8 cellular contexts compared by ENCODE assay signal in genomic region chr1:200620273-200621131, GRCh38. TPM values are rescaled to one million over a fixed set of nuclear protein-coding genes. Genes with fewer than 3 reads are reported as not detected.
DNase-seq lines count a peak whose midpoint lies in the region; ATAC-seq, FAIRE-seq and TF ChIP-seq lines count a peak whose summit lies in the region.

Gene KIF14 (minus strand): TSS chr1:200620751. CDS start chr1:200618723, 2,028 bp downstream.

- H3K79me2 ChIP-seq in MM.1S (ENCODE audit: low read length), result peaks cover 25% of the 10 kb centered on the region

- H3K9me2 ChIP-seq in MM.1S (replicated peaks; ENCODE audit: insufficient read depth, low read length), result no peaks in the 10 kb centered on the region

- peak; percentile 88 for FAIRE-seq in G401.6 (lab: Jason Lieb, UNC)

- H3K23ac ChIP-seq in neuronal stem cell (ENCODE audit: low read depth, low read length, poor library complexity), result peak within 1 kb of the TSS; percentile 78

- H3K18ac ChIP-seq in neuronal stem cell (ENCODE audit: low read length), result peak within 1 kb of the TSS; percentile 99

- peak; percentile 94 for ATAC-seq in foreskin keratinocyte

- peak within 1 kb of the TSS; percentile 96 for H3K14ac ChIP-seq in neuronal stem cell (ENCODE audit: low read length)

- peak within 1 kb of the TSS; percentile 98 for H2BK5ac ChIP-seq in neuronal stem cell (ENCODE audit: low read length)

- peak within 1 kb of the TSS; percentile 81 for H3K4me2 ChIP-seq in MM.1S (ENCODE audit: low read depth, low read length)
- peak within 1 kb of the TSS; percentile 65 for H3K4me2 ChIP-seq in neuronal stem cell (ENCODE audit: insufficient read depth, low read length, poor library complexity, severe bottlenecking)

- H3K9ac ChIP-seq in MM.1S (ENCODE audit: low read length) (peak within 1 kb of the TSS; percentile 69), neuronal stem cell (ENCODE audit: low read depth, low read length, poor library complexity) (peak within 1 kb of the TSS; percentile 95)

- no peak within 1 kb of the TSS for H2BK15ac ChIP-seq in neuronal stem cell (ENCODE audit: low read length)

- no peak within 1 kb of the TSS for H2AK5ac ChIP-seq in neuronal stem cell (ENCODE audit: low read depth, low read length)

- H4K20me1 ChIP-seq in MM.1S (ENCODE audit: insufficient read depth, low read length), result no peaks in the 10 kb centered on the region

- H2BK12ac ChIP-seq in neuronal stem cell (ENCODE audit: low read length), result peak within 1 kb of the TSS; percentile 82

- no peak within 1 kb of the TSS for H4K8ac ChIP-seq in neuronal stem cell (ENCODE audit: low read depth, low read length)

- TF ChIP-seq CTCF in MM.1S (IDR thresholded peaks at IDR 0.05; ENCODE audit: low read length), result no peak
- no peak for TF ChIP-seq CTCF in foreskin keratinocyte (conservative IDR thresholded peaks at IDR 0.05)

- H2AFZ ChIP-seq in MM.1S (ENCODE audit: low read length), result peak within 1 kb of the TSS; percentile 90
- H2AFZ ChIP-seq in neuronal stem cell (ENCODE audit: low read length), result peak within 1 kb of the TSS; percentile 84

- H4K91ac ChIP-seq in neuronal stem cell (ENCODE audit: low read depth, low read length, poor library complexity), result no peak within 1 kb of the TSS

- no peaks in the 10 kb centered on the region for H3K79me1 ChIP-seq in neuronal stem cell (ENCODE audit: low read depth, low read length)

- H3K27me3 ChIP-seq in MM.1S (replicated peaks; ENCODE audit: insufficient read depth, low read length) (no peaks in the 10 kb centered on the region), foreskin keratinocyte (no peaks in the 10 kb centered on the region), neuronal stem cell (ENCODE audit: control insufficient read depth in 3 of 3, insufficient read depth in 3 of 3, low read depth in 1 of 3, low read length in 3 of 3) (no peaks in the 10 kb centered on the region)

- peak; percentile 92 for DNase-seq in HCEC 1CT
- DNase-seq in MM.1S, result peak; percentile 98
- peak; percentile 87 for DNase-seq in SHP77 treated with DMSO at 0.1 percent for 48 hours (lab: John Stamatoyannopoulos, UW)
- DNase-seq in activated effector memory CD4-positive, alpha-beta T cell treated with Interleukin-2 at 50 U/mL for 16 hours, result peak; percentile 85
- DNase-seq in foreskin keratinocyte, result peak; percentile 61 to 77
- DNase-seq in neuronal stem cell (ENCODE audit: low spot score), result peak; percentile 88
- peak; percentile 31 to 95 (median 80) for DNase-seq in substantia nigra (lab: John Stamatoyannopoulos, UW)

- peak within 1 kb of the TSS; percentile 82 for H3K4me3 ChIP-seq in MM.1S (ENCODE audit: low read length)
- H3K4me3 ChIP-seq in neuronal stem cell (ENCODE audit: low read length in 2 of 2), result peak within 1 kb of the TSS; percentile 60 to 95

- H2BK120ac ChIP-seq in neuronal stem cell (ENCODE audit: low read depth, low read length), result no peak within 1 kb of the TSS

- H3K4ac ChIP-seq in neuronal stem cell (ENCODE audit: low read length), result peak within 1 kb of the TSS; percentile 48

- peaks cover 30% of the 10 kb centered on the region for H3F3A ChIP-seq in MM.1S (ENCODE audit: insufficient read depth, low read length)

- H3K36me3 ChIP-seq in MM.1S (replicated peaks; ENCODE audit: insufficient read depth, low read length), result peaks cover 5% of the 10 kb centered on the region
- H3K36me3 ChIP-seq in neuronal stem cell (replicated peaks in 1 of 2; ENCODE audit: control insufficient read depth in 2 of 2, insufficient read depth in 2 of 2, low read length in 2 of 2), result peaks cover 9 to 37% of the 10 kb centered on the region in 2 donors

- H3K27ac ChIP-seq in MM.1S (ENCODE audit: low read length) (peak within 1 kb of the TSS; percentile 39; the same call in 1 of the 2 replicates), foreskin keratinocyte (peak within 1 kb of the TSS; percentile 94), neuronal stem cell (replicated peaks; ENCODE audit: low read length) (no peak within 1 kb of the TSS), substantia nigra (ENCODE audit: low read depth, low read length, poor library complexity, severe bottlenecking) (no peak within 1 kb of the TSS)

- H3K4me1 ChIP-seq in MM.1S (ENCODE audit: low read length) (peaks cover 21% of the 10 kb centered on the region), foreskin keratinocyte (peaks cover 14% of the 10 kb centered on the region), neuronal stem cell (ENCODE audit: control insufficient read depth in 2 of 2, insufficient read depth in 1 of 2, low read depth in 1 of 2, low read length in 2 of 2) (peaks cover 0 to 9% of the 10 kb centered on the region in 2 donors)

- WGBS in neuronal stem cell (ENCODE audit: extremely low coverage in 2 of 2, insufficient read length in 2 of 2, insufficient replicate concordance in 1 of 2), 2 donors, result no CpG with 5 or more reads among the region's 59 CpGs

- H3K9me3 ChIP-seq in MM.1S (replicated peaks; ENCODE audit: insufficient read depth, low read length) (no peaks in the 10 kb centered on the region), neuronal stem cell (replicated peaks in 1 of 2; ENCODE audit: control insufficient read depth in 2 of 2, insufficient read depth in 1 of 2, low read depth in 1 of 2, low read length in 2 of 2) (no peaks in the 10 kb centered on the region)

RNA-seq across cellular contexts. Expression of gene KIF14, which starts in this region (rescaled TPM):
- 19.1 and 24.9 TPM in 2 replicates for total RNA-seq in foreskin keratinocyte
- 2.5 and 3.7 TPM in 2 replicates for polyA plus RNA-seq in foreskin keratinocyte
- polyA plus RNA-seq in neuronal stem cell (2013, experiment 1 of 2), result 21.2 TPM
- polyA plus RNA-seq in neuronal stem cell (2013, experiment 2 of 2), result 20.7 TPM

Comparison
In these comparisons a context has a peak if more than half of its experiments do, and no peak if none do; other contexts are left out.
1. H3K27ac ChIP-seq: peak in MM.1S (single experiment) and foreskin keratinocyte (single experiment); none in neuronal stem cell (single experiment) and substantia nigra (single experiment).
2. Peak in every context shown above with its lines, with median percentiles within 50 percentile points of each other: DNase-seq.